Comparison of ENCODE assay signal across 8 cellular contexts in genomic region chr18:57210101-57210661, GRCh38.
DNase-seq lines count a peak whose midpoint lies in the region; ATAC-seq lines count a peak whose summit lies in the region.

No MANE protein-coding gene starts in this region.

- H3K36me3 Mint-ChIP-seq in activated CD4-positive, alpha-beta T cell treated with anti-CD3 and anti-CD28 coated beads for 36 hours (ENCODE audit: low read depth) = no peaks in the 10 kb centered on the region
- H3K36me3 Mint-ChIP-seq in activated T-helper 17 cell treated with anti-CD3 and anti-CD28 coated beads, Interleukin-2, amount 50 U/mL, for 72 hours (ENCODE audit: low read depth) = no peaks in the 10 kb centered on the region

- no peak overlapping the region for H3K27ac Mint-ChIP-seq in activated CD4-positive, alpha-beta T cell treated with anti-CD3 and anti-CD28 coated beads for 36 hours
- no peak overlapping the region for H3K27ac Mint-ChIP-seq in activated T-helper 17 cell treated with anti-CD3 and anti-CD28 coated beads, Interleukin-2, amount 50 U/mL, for 72 hours

- H3K27me3 Mint-ChIP-seq in activated CD4-positive, alpha-beta T cell treated with anti-CD3 and anti-CD28 coated beads for 36 hours = peaks cover 42% of the 10 kb centered on the region
- H3K27me3 Mint-ChIP-seq in activated T-helper 17 cell treated with anti-CD3 and anti-CD28 coated beads, Interleukin-2, amount 50 U/mL, for 72 hours = peaks cover 13% of the 10 kb centered on the region

- CTCF ChIA-PET in activated CD4-positive, alpha-beta T cell treated with anti-CD3 and anti-CD28 coated beads for 36 hours (lab: Charles Lee) = no interaction called here

- H3K9me3 Mint-ChIP-seq in activated CD4-positive, alpha-beta T cell treated with anti-CD3 and anti-CD28 coated beads for 36 hours (ENCODE audit: low read depth) = no peaks in the 10 kb centered on the region
- H3K9me3 Mint-ChIP-seq in activated T-helper 17 cell treated with anti-CD3 and anti-CD28 coated beads, Interleukin-2, amount 50 U/mL, for 72 hours = peaks cover 6% of the 10 kb centered on the region

- intact Hi-C loops in activated CD4-positive, alpha-beta T cell treated with anti-CD3 and anti-CD28 coated beads for 36 hours (cut with DNase I, micrococcal nuclease) = no loop called here
- intact Hi-C loops in left cardiac atrium (cut with DNase I) = no loop called here

- H3K4me3 Mint-ChIP-seq in activated CD4-positive, alpha-beta T cell treated with anti-CD3 and anti-CD28 coated beads for 36 hours = no peak overlapping the region
- H3K4me3 Mint-ChIP-seq in activated T-helper 17 cell treated with anti-CD3 and anti-CD28 coated beads, Interleukin-2, amount 50 U/mL, for 72 hours = peak overlapping the region; percentile 36

- no peak for DNase-seq in activated CD4-positive, alpha-beta T cell treated with anti-CD3 and anti-CD28 coated beads for 36 hours
- DNase-seq in activated CD4-positive, alpha-beta T cell treated with anti-CD3 and anti-CD28 coated beads, Interleukin-2, amount 50 U/mL, for 1 hour = no peak
- peak; percentile 51 for DNase-seq in NCI-H1092 treated with DMSO at 0.1 percent for 48 hours (lab: John Stamatoyannopoulos, UW)
- peak; percentile 67 for DNase-seq in left cardiac atrium
- peak; percentile 15 for DNase-seq in pulmonary artery endothelial cell (ENCODE audit: low read depth, low spot score)
- no peak for DNase-seq in NCI-H2029 treated with DMSO at 0.1 percent for 48 hours (lab: John Stamatoyannopoulos, UW)

- POLR2A ChIA-PET in activated CD4-positive, alpha-beta T cell treated with anti-CD3 and anti-CD28 coated beads for 36 hours (lab: Charles Lee) = no interaction called here

- ATAC-seq in activated CD4-positive, alpha-beta T cell treated with anti-CD3 and anti-CD28 coated beads for 36 hours = peak; percentile 47
- peak; percentile 28 for ATAC-seq in activated T-helper 17 cell treated with anti-CD3 and anti-CD28 coated beads, Interleukin-2, amount 50 U/mL, for 72 hours (replicated peaks)
- ATAC-seq in left cardiac atrium (peak; percentile 47 to 99), HG03571 (IDR thresholded peaks at IDR 0.05; ENCODE audit: unreplicated experiment) (no peak)

- H3K4me1 Mint-ChIP-seq in activated CD4-positive, alpha-beta T cell treated with anti-CD3 and anti-CD28 coated beads for 36 hours = peaks cover 10% of the 10 kb centered on the region
- H3K4me1 Mint-ChIP-seq in activated T-helper 17 cell treated with anti-CD3 and anti-CD28 coated beads, Interleukin-2, amount 50 U/mL, for 72 hours = no peaks in the 10 kb centered on the region

Comparison
In these comparisons a context has a peak if more than half of its experiments do, and no peak if none do; other contexts are left out.
1. DNase-seq: peak in NCI-H1092 treated with DMSO at 0.1 percent for 48 hours (single experiment), left cardiac atrium (single experiment) and pulmonary artery endothelial cell (single experiment); none in activated CD4-positive, alpha-beta T cell treated with anti-CD3 and anti-CD28 coated beads for 36 hours (single experiment), activated CD4-positive, alpha-beta T cell treated with anti-CD3 and anti-CD28 coated beads, Interleukin-2, amount 50 U/mL, for 1 hour (single experiment) and NCI-H2029 treated with DMSO at 0.1 percent for 48 hours (single experiment).